In genomic region chr2:221563601-221564000, GRCh38 we compare ENCODE assay signal across 24 cellular contexts.
"Had no signal": no experiment of that assay in that cellular context is flagged by ENCODE, and none has a peak within 500 bp of the region (broad histone marks: within the 10 kb centered on the region; RNA-seq: fewer than 3 reads in every experiment).

No MANE protein-coding gene starts in this region.

- DNase-seq: activated CD4-positive, alpha-beta T cell treated with anti-CD3 and anti-CD28 coated beads, Interleukin-2, amount 50 U/mL, for 48 hours; activated CD8-positive, alpha-beta memory T cell treated with anti-CD3 and anti-CD28 coated beads, Interleukin-2, amount 50 U/mL, for 48 hours; activated naive CD4-positive, alpha-beta T cell treated with Interleukin-2 at 50 U/mL for 16 hours; activated naive CD8-positive, alpha-beta T cell treated with anti-CD3 and anti-CD28 coated beads for 36 hours; activated T-cell treated with anti-CD3 and anti-CD28 coated beads, Interleukin-2, amount 50 U/mL, for 4 hours; effector CD8-positive, alpha-beta T cell; foreskin melanocyte; glutamatergic neuron; hippocampal formation; kidney glomerular epithelial cell; left lung; naive B cell; stimulated activated CD4-positive, alpha-beta T cell treated with anti-CD3 and anti-CD28 coated beads, Interleukin-4, amount 100 ng/mL, for 24 hours; stimulated activated naive CD8-positive, alpha-beta T cell treated with anti-CD3 and anti-CD28 coated beads, Interleukin-15, Interleukin-2, amounts not matched to agents 100 U/mL and 50 U/mL, for 24 hours; T-cell; thyroid gland; upper lobe of right lung had no signal

- H3K9me3 Mint-ChIP-seq: activated naive CD8-positive, alpha-beta T cell treated with anti-CD3 and anti-CD28 coated beads for 36 hours; activated T-cell treated with anti-CD3 and anti-CD28 coated beads, Interleukin-2, amount 50 U/mL, for 4 hours; activated T-helper 2 cell treated with anti-CD3 and anti-CD28 coated beads, Interferon-gamma antibody, Interleukin-2, Interleukin-4, amounts not matched to agents 10 μg/mL and 5 μg/mL and 100 μg/mL, durations not matched to agents 14 hours and 24 hours and 36 hours; dendritic cell treated with granulocyte-macrophage colony-stimulating factor and Interleukin-4, amounts not matched to agents 40 ng/mL and 50 ng/mL, for 4 days; naive B cell; T-cell; WTC11 had no signal

- H3K36me3 Mint-ChIP-seq: WTC11 had no signal

- H3K27me3 ChIP-seq: breast epithelium, thyroid gland had no signal

- H3K4me1 ChIP-seq: breast epithelium, prostate gland, thyroid gland, upper lobe of right lung had no signal

- H3K27ac ChIP-seq: breast epithelium, left lung, prostate gland, thyroid gland, upper lobe of right lung had no signal

- H3K36me3 ChIP-seq: breast epithelium, prostate gland, thyroid gland had no signal

- H3K4me3 ChIP-seq: breast epithelium, left lung, lung, prostate gland, thyroid gland, upper lobe of right lung had no signal

- ATAC-seq: activated T-cell treated with anti-CD3 and anti-CD28 coated beads, Interleukin-2, amount 50 U/mL, for 4 hours; esophagus mucosa; left lung; stimulated activated naive CD8-positive, alpha-beta T cell treated with anti-CD3 and anti-CD28 coated beads, Interleukin-15, Interleukin-2, amounts not matched to agents 100 U/mL and 50 U/mL, for 24 hours; T-cell; upper lobe of right lung; WTC11 had no signal

- H3K27ac Mint-ChIP-seq: activated naive CD8-positive, alpha-beta T cell treated with anti-CD3 and anti-CD28 coated beads for 36 hours; activated T-helper 2 cell treated with anti-CD3 and anti-CD28 coated beads, Interferon-gamma antibody, Interleukin-2, Interleukin-4, amounts not matched to agents 10 μg/mL and 5 μg/mL and 100 μg/mL, durations not matched to agents 14 hours and 24 hours and 36 hours; dendritic cell treated with granulocyte-macrophage colony-stimulating factor and Interleukin-4, amounts not matched to agents 40 ng/mL and 50 ng/mL, for 4 days; naive B cell; T-cell; WTC11 had no signal

- H3K4me1 Mint-ChIP-seq: activated naive CD8-positive, alpha-beta T cell treated with anti-CD3 and anti-CD28 coated beads for 36 hours had no signal

- H3K9me3 ChIP-seq: breast epithelium, left lung, prostate gland, thyroid gland, upper lobe of right lung had no signal

- H3K4me3 Mint-ChIP-seq: activated naive CD8-positive, alpha-beta T cell treated with anti-CD3 and anti-CD28 coated beads for 36 hours; activated T-cell treated with anti-CD3 and anti-CD28 coated beads, Interleukin-2, amount 50 U/mL, for 4 hours; dendritic cell treated with granulocyte-macrophage colony-stimulating factor and Interleukin-4, amounts not matched to agents 40 ng/mL and 50 ng/mL, for 4 days; naive B cell; T-cell; WTC11 had no signal
